23 cellular contexts compared by ENCODE assay signal in genomic region chr2:105792561-105792960, GRCh38. TPM values are rescaled to one million over a fixed set of nuclear protein-coding genes. Genes with fewer than 3 reads are reported as not detected.
DNase-seq lines count a peak whose midpoint lies in the region; TF ChIP-seq lines count a peak whose summit lies in the region.
"Had no signal": no experiment of that assay in that cellular context is flagged by ENCODE, and none has a peak within 500 bp of the region (broad histone marks: within the 10 kb centered on the region; RNA-seq: fewer than 3 reads in every experiment).

No MANE protein-coding gene starts in this region.

- H3K27ac ChIP-seq in RWPE1 (0 out of 2 replicates have a peak overlapping the region, but pooled peaks have one; percentile 26), neutrophil (peak overlapping the region; percentile 5), testis (no peak overlapping the region)
- H3K27ac ChIP-seq: gastroesophageal sphincter, suprapubic skin had no signal

- H3K27me3 Mint-ChIP-seq in activated naive CD8-positive, alpha-beta T cell = no peaks in the 10 kb centered on the region
- peaks cover 4% of the 10 kb centered on the region for H3K27me3 Mint-ChIP-seq in HFFc6 (ENCODE audit: insufficient read depth)

- no peak for TF ChIP-seq POLR2A in testis (IDR thresholded peaks at IDR 0.05)

- H3K27me3 ChIP-seq in neutrophil (no peaks in the 10 kb centered on the region), testis (no peaks in the 10 kb centered on the region)
- H3K27me3 ChIP-seq: dorsolateral prefrontal cortex, gastroesophageal sphincter, MG63, suprapubic skin had no signal

- peaks cover 93% of the 10 kb centered on the region for H3K4me1 Mint-ChIP-seq in activated naive CD8-positive, alpha-beta T cell (ENCODE audit: low read depth)
- H3K4me1 Mint-ChIP-seq in HFFc6 (ENCODE audit: low read depth) = peaks cover 49% of the 10 kb centered on the region

- peak overlapping the region; percentile 96 for H3K27ac Mint-ChIP-seq in activated naive CD8-positive, alpha-beta T cell
- no peak overlapping the region for H3K27ac Mint-ChIP-seq in HFFc6

- peaks cover 8% of the 10 kb centered on the region for H3K36me3 Mint-ChIP-seq in activated naive CD8-positive, alpha-beta T cell
- H3K36me3 Mint-ChIP-seq in HFFc6 (ENCODE audit: low read depth) = no peaks in the 10 kb centered on the region
- H3K36me3 Mint-ChIP-seq: CD14-positive monocyte had no signal

- no peaks in the 10 kb centered on the region for H3K9me3 Mint-ChIP-seq in activated naive CD8-positive, alpha-beta T cell (ENCODE audit: low read depth)
- no peaks in the 10 kb centered on the region for H3K9me3 Mint-ChIP-seq in HFFc6

- POLR2A ChIA-PET in RWPE1 (lab: Yijun Ruan, JAX; ENCODE audit: low non-redundant PET) = no interaction called here

- H3K9me3 ChIP-seq in neutrophil = no peaks in the 10 kb centered on the region
- H3K9me3 ChIP-seq in testis = no peaks in the 10 kb centered on the region
- H3K9me3 ChIP-seq: gastroesophageal sphincter, MG63, suprapubic skin had no signal

- intact Hi-C loops in testis (cut with DNase I; ENCODE audit: low total_unique reads) = no loop called here

- CTCF ChIA-PET in RWPE1 (lab: Yijun Ruan, JAX) = interaction anchor here (0.6 kb wide), 1 partner anchor 118 kb away, joined by 3 read pairs; no protein-coding TSS in a partner anchor

- TF ChIP-seq CTCF in RWPE1 (conservative IDR thresholded peaks at IDR 0.05; ENCODE audit: low read depth) (no peak), neutrophil (IDR thresholded peaks at IDR 0.05) (no peak), testis (IDR thresholded peaks at IDR 0.05) (no peak), HFFc6 (IDR thresholded peaks at IDR 0.05) (no peak)

- 85 to 86% methylated on average over 7 of the region's 7 CpGs for WGBS in testis, 2 donors

- peaks cover 60 to 78% of the 10 kb centered on the region in 2 experiments for H3K4me1 ChIP-seq in neutrophil (ENCODE audit: control insufficient read depth in 1 of 2, insufficient read depth in 1 of 2, low read depth in 1 of 2, low read length in 1 of 2)
- peaks cover 49% of the 10 kb centered on the region for H3K4me1 ChIP-seq in testis

- H3K4me3 ChIP-seq in neutrophil (ENCODE audit: low read depth in 1 of 2, low read length in 1 of 2) (no peak overlapping the region), testis (no peak overlapping the region)
- H3K4me3 ChIP-seq: dorsolateral prefrontal cortex, gastroesophageal sphincter, MG63, smooth muscle cell, suprapubic skin had no signal

- peak; percentile 54 for DNase-seq in activated CD8-positive, alpha-beta memory T cell treated with anti-CD3 and anti-CD28 coated beads for 24 hours
- DNase-seq in activated CD8-positive, alpha-beta memory T cell treated with anti-CD3 and anti-CD28 coated beads, Interleukin-2, amount 50 U/mL, for 4 hours = no peak
- no peak for DNase-seq in RWPE1 (ENCODE audit: low spot score)
- DNase-seq in GM03348 (ENCODE audit: low spot score) = no peak
- no peak for DNase-seq in testis
- no peak for DNase-seq in HFFc6
- DNase-seq: amniotic stem cell; dorsolateral prefrontal cortex; GF-D8; left colon; MG63; NCI-H1436 treated with DMSO at 0.1 percent for 48 hours; NCI-H2171 treated with DMSO at 0.1 percent for 48 hours; Right ventricle myocardium superior; stimulated activated CD4-positive, alpha-beta T cell treated with anti-CD3 and anti-CD28 coated beads, Interleukin-4, amount 100 ng/mL, for 24 hours; SW 1271 had no signal

- H3K4me3 Mint-ChIP-seq in activated naive CD8-positive, alpha-beta T cell = peak overlapping the region; percentile 23
- no peak overlapping the region for H3K4me3 Mint-ChIP-seq in HFFc6
- H3K4me3 Mint-ChIP-seq: CD14-positive monocyte, neural crest cell had no signal

- H3K36me3 ChIP-seq in neutrophil = no peaks in the 10 kb centered on the region
- H3K36me3 ChIP-seq in testis (ENCODE audit: low read depth, missing control alignments) = no peaks in the 10 kb centered on the region
- H3K36me3 ChIP-seq: gastroesophageal sphincter, MG63, suprapubic skin had no signal

RNA-seq across cellular contexts. Expression of gene NCK2, which starts 47.8 kb away (rescaled TPM):
- total RNA-seq in testis = 100 to 1,000 TPM; 105 to 168 TPM
- 67.7 TPM for polyA plus RNA-seq in testis (ENCODE audit: insufficient read depth, low read depth, low replicate concordance)
- 10 to 100 TPM; 18.6 to 20.2 (median 19.8) TPM for total RNA-seq in HFFc6 (2021; fragmentation: NEBNext Ultra II Directional; extraction: Animal tissue kit (Norgen Biotek cat#: 25700))

Comparison
In these comparisons a context has a peak if more than half of its experiments do, and no peak if none do; other contexts are left out.
1. H3K27ac ChIP-seq: peak in RWPE1 (single experiment) and neutrophil (single experiment); none in testis (0 of 2).
2. RNA of gene NCK2, which starts 47.8 kb away (total RNA-seq): 105 to 168 TPM in testis; 18.6 to 20.2 TPM in HFFc6; every median in the first group is over 4 times any median in the second.